ENCODE assay signal across 15 cellular contexts in genomic region chr14:28382460-28383220, GRCh38.
DNase-seq lines count a peak whose midpoint lies in the region; ATAC-seq and TF ChIP-seq lines count a peak whose summit lies in the region.
"Had no signal": no experiment of that assay in that cellular context is flagged by ENCODE, and none has a peak within 500 bp of the region (broad histone marks: within the 10 kb centered on the region; RNA-seq: fewer than 3 reads in every experiment).

No MANE protein-coding gene starts in this region.

- dilution Hi-C loops in mammary epithelial cell (cut with HindIII; ENCODE audit: low sequenced_read_pairs) = no loop called here

- no peak overlapping the region for H3K4me3 Mint-ChIP-seq in Calu3 (ENCODE audit: low read depth, unreplicated experiment)
- H3K4me3 Mint-ChIP-seq: activated T-cell treated with anti-CD3 and anti-CD28 coated beads, Interleukin-2, amount 50 U/mL, for 72 hours; brain had no signal

- no peak for TF ChIP-seq CTCF in Calu3 (IDR thresholded peaks at IDR 0.05; ENCODE audit: unreplicated experiment)
- no peak for TF ChIP-seq CTCF in mammary epithelial cell (conservative IDR thresholded peaks at IDR 0.05 in 1 of 2, IDR thresholded peaks at IDR 0.05 in 1 of 2; ENCODE audit: extremely low read depth in 1 of 2, insufficient read depth in 1 of 2, low read depth in 1 of 2, low read length in 2 of 2)
- TF ChIP-seq CTCF in left lung (IDR thresholded peaks at IDR 0.05) = no peak

- no peaks in the 10 kb centered on the region for H4K20me1 ChIP-seq in mammary epithelial cell (ENCODE audit: insufficient read depth, low read length)

- H3K36me3 ChIP-seq in mammary epithelial cell (ENCODE audit: insufficient read depth, low read length) (no peaks in the 10 kb centered on the region), left lung (no peaks in the 10 kb centered on the region)
- H3K36me3 ChIP-seq: pancreas had no signal

- DNase-seq in Calu3 (peak; percentile 9), NCI-H460 (ENCODE audit: extremely low read depth, low read depth) (peak; percentile 72), mammary epithelial cell (peak; percentile 85), left lung (no peak), mucosa of gallbladder (ENCODE audit: low spot score) (no peak), NCI-H1417 (lab: John Stamatoyannopoulos, UW) (no peak), NCI-H1105 treated with DMSO at 0.1 percent for 48 hours (lab: John Stamatoyannopoulos, UW) (no peak), germinal center (ENCODE audit: low spot score) (no peak)
- DNase-seq: activated T-cell treated with anti-CD3 and anti-CD28 coated beads, Interleukin-2, amount 50 U/mL, for 72 hours; midbrain; NCI-H2029 treated with DMSO at 0.1 percent for 48 hours; pancreas; stimulated activated CD4-positive, alpha-beta T cell treated with anti-CD3 and anti-CD28 coated beads, Interleukin-4, amount 100 ng/mL, for 4 hours; stimulated activated naive CD4-positive, alpha-beta T cell had no signal

- H3K27me3 ChIP-seq in mammary epithelial cell (ENCODE audit: insufficient read depth, low read length) (no peaks in the 10 kb centered on the region), left lung (no peaks in the 10 kb centered on the region)
- H3K27me3 ChIP-seq: pancreas had no signal

- intact Hi-C loops in Calu3 (cut with micrococcal nuclease; ENCODE audit: unreplicated experiment) (loop anchor here (5.0 kb wide), 1 partner anchor 95 kb away; no protein-coding TSS in a partner anchor), mammary epithelial cell (cut with micrococcal nuclease) (no loop called here), left lung (cut with DNase I) (no loop called here)

- BruUV-seq in Calu3 (replicated peaks; lab: Mats Ljungman, UMichigan) = no TSS peak
- BruUV-seq in mammary epithelial cell (replicated peaks; lab: Mats Ljungman, UMichigan) = no TSS peak

- in situ Hi-C loops in mammary epithelial cell (cut with MboI; ENCODE audit: low sequenced_read_pairs in 2 of 2) = loop anchor here in 1 of 2 donors (10.0 kb wide), 1 partner anchor 192 kb away; no protein-coding TSS in a partner anchor

- H3K27ac Mint-ChIP-seq in Calu3 (ENCODE audit: unreplicated experiment) = peak overlapping the region; percentile 74
- H3K27ac Mint-ChIP-seq: activated T-cell treated with anti-CD3 and anti-CD28 coated beads, Interleukin-2, amount 50 U/mL, for 72 hours; brain had no signal

- no peaks in the 10 kb centered on the region for H3K36me3 Mint-ChIP-seq in Calu3 (ENCODE audit: insufficient read depth, unreplicated experiment)
- H3K36me3 Mint-ChIP-seq: brain had no signal

- CTCF ChIA-PET in Calu3 (lab: Charles Lee) (no interaction called here), mammary epithelial cell (lab: Charles Lee; ENCODE audit: low non-redundant PET) (no interaction called here)

- WGBS in mammary epithelial cell (ENCODE audit: low coverage, missing lambda C conversion rate) = 11% methylated on average over 7 of the region's 7 CpGs

- H3K9me3 ChIP-seq in mammary epithelial cell (replicated peaks; ENCODE audit: insufficient read depth, low read length) (no peaks in the 10 kb centered on the region), left lung (no peaks in the 10 kb centered on the region)
- H3K9me3 ChIP-seq: pancreas had no signal

- H2AFZ ChIP-seq in mammary epithelial cell (ENCODE audit: low read depth, low read length) = no peak overlapping the region

- peak; percentile 96 for ATAC-seq in left lung
- ATAC-seq: activated T-cell treated with anti-CD3 and anti-CD28 coated beads, Interleukin-2, amount 50 U/mL, for 72 hours; pancreas had no signal

- no peak overlapping the region for H3K9ac ChIP-seq in mammary epithelial cell (ENCODE audit: insufficient read depth, low read length)

- H3K4me1 Mint-ChIP-seq in Calu3 (ENCODE audit: low read depth, unreplicated experiment) = peaks cover 7% of the 10 kb centered on the region
- H3K4me1 Mint-ChIP-seq: brain had no signal

- H3K9me3 Mint-ChIP-seq in Calu3 (ENCODE audit: low read depth, unreplicated experiment) = no peaks in the 10 kb centered on the region
- H3K9me3 Mint-ChIP-seq: brain had no signal

- H3K4me1 ChIP-seq in mammary epithelial cell (ENCODE audit: insufficient read depth, low read length) = peaks cover 16% of the 10 kb centered on the region
- no peaks in the 10 kb centered on the region for H3K4me1 ChIP-seq in left lung
- H3K4me1 ChIP-seq: pancreas had no signal

- H3K4me2 ChIP-seq in mammary epithelial cell (ENCODE audit: insufficient read depth, low read depth, low read length) = peak overlapping the region; percentile 68

- H3K4me3 ChIP-seq in mammary epithelial cell (replicated peaks in 1 of 3; ENCODE audit: insufficient read depth in 1 of 3, low read depth in 2 of 3, low read length in 3 of 3) (no peak overlapping the region), left lung (no peak overlapping the region)
- H3K4me3 ChIP-seq: pancreas had no signal

- no peaks in the 10 kb centered on the region for H3K79me2 ChIP-seq in mammary epithelial cell (ENCODE audit: insufficient read depth, low read length)

- H3K27me3 Mint-ChIP-seq in Calu3 (ENCODE audit: unreplicated experiment) = no peaks in the 10 kb centered on the region
- H3K27me3 Mint-ChIP-seq: brain had no signal

- H3K27ac ChIP-seq in mammary epithelial cell (ENCODE audit: insufficient read depth, low read depth, low read length) (peak overlapping the region; percentile 73), left lung (peak overlapping the region in 1 of 2 donors; percentile 19)
- H3K27ac ChIP-seq: pancreas had no signal

Comparison
In these comparisons a context has a peak if more than half of its experiments do, and no peak if none do; other contexts are left out.
1. DNase-seq: peak in Calu3 (single experiment), NCI-H460 (single experiment) and mammary epithelial cell (single experiment); none in left lung (0 of 2), mucosa of gallbladder (single experiment), NCI-H1417 (0 of 3), NCI-H1105 treated with DMSO at 0.1 percent for 48 hours (single experiment) and germinal center (single experiment).